18 cellular contexts compared by ENCODE assay signal in genomic region chr6:42177514-42178364, GRCh38. TPM values are rescaled to one million over a fixed set of nuclear protein-coding genes. Genes with fewer than 3 reads are reported as not detected.
DNase-seq lines count a peak whose midpoint lies in the region; ATAC-seq and TF ChIP-seq lines count a peak whose summit lies in the region.
"Had no signal": no experiment of that assay in that cellular context is flagged by ENCODE, and none has a peak within 500 bp of the region (broad histone marks: within the 10 kb centered on the region; RNA-seq: fewer than 3 reads in every experiment).

No MANE protein-coding gene starts in this region.

- in situ Hi-C loops in KBM-7 (cut with MboI; ENCODE audit: low pct_unique_long_range_greater_than_20kb, low sequenced_read_pairs) = no loop called here

- CTCF ChIA-PET in activated CD4-positive, alpha-beta memory T cell treated with anti-CD3 and anti-CD28 coated beads for 36 hours (lab: Charles Lee) = interaction anchor here (0.9 to 1.6 kb wide), 4 partner anchors 8 to 369 kb away, joined by 3 read pairs; no protein-coding TSS in a partner anchor
- CTCF ChIA-PET in activated CD4-positive, alpha-beta memory T cell treated with anti-CD3 and anti-CD28 coated beads, Interleukin-2, amount 10 ng/mL, durations not matched to agents 7 days and 5 days (lab: Charles Lee) = interaction anchor here (1.0 to 1.1 kb wide), 2 partner anchors 73 to 370 kb away, joined by 3 read pairs; no protein-coding TSS in a partner anchor

- H3K4me1 ChIP-seq in gastroesophageal sphincter = peaks cover 0 to 4% (median 0%) of the 10 kb centered on the region in 3 donors

- intact Hi-C loops in activated CD4-positive, alpha-beta memory T cell treated with anti-CD3 and anti-CD28 coated beads for 36 hours (cut with micrococcal nuclease) = no loop called here
- intact Hi-C loops in activated T-helper 1 cell treated with anti-CD3 and anti-CD28 coated beads, Interleukin-12 subunit alpha, Interleukin-12 subunit beta, Interleukin-2, Interleukin-4 antibody, amounts not matched to agents 30 ng/mL and 10 ng/mL and 1 ng/mL, durations not matched to agents 14 hours and 24 hours and 36 hours (cut with micrococcal nuclease) = no loop called here

- no peak for ATAC-seq in gastroesophageal sphincter
- ATAC-seq: A549; stimulated activated effector memory CD8-positive, alpha-beta T cell treated with anti-CD3 and anti-CD28 coated beads, Interleukin-12 subunit alpha, Interleukin-12 subunit beta, amount 100 ng/mL, for 72 hours had no signal

- H3K9me3 ChIP-seq in iPS-18c (ENCODE audit: control insufficient read depth, insufficient read depth, low read length) (no peaks in the 10 kb centered on the region), gastroesophageal sphincter (no peaks in the 10 kb centered on the region)
- H3K9me3 ChIP-seq: A549, heart left ventricle, spleen had no signal

- no peak for TF ChIP-seq CTCF in gastroesophageal sphincter (IDR thresholded peaks at IDR 0.05)

- H3K4me3 Mint-ChIP-seq in activated CD4-positive, alpha-beta memory T cell treated with anti-CD3 and anti-CD28 coated beads for 36 hours = no peak overlapping the region
- no peak overlapping the region for H3K4me3 Mint-ChIP-seq in activated CD4-positive, alpha-beta memory T cell treated with anti-CD3 and anti-CD28 coated beads, Interleukin-2, amount 10 ng/mL, durations not matched to agents 7 days and 5 days
- H3K4me3 Mint-ChIP-seq in activated naive CD8-positive, alpha-beta T cell treated with anti-CD3 and anti-CD28 coated beads for 36 hours = peak overlapping the region; percentile 15
- H3K4me3 Mint-ChIP-seq in activated T-helper 1 cell treated with anti-CD3 and anti-CD28 coated beads, Interleukin-12 subunit alpha, Interleukin-12 subunit beta, Interleukin-2, Interleukin-4 antibody, amounts not matched to agents 30 ng/mL and 10 ng/mL and 1 ng/mL, durations not matched to agents 14 hours and 24 hours and 36 hours = no peak overlapping the region
- H3K4me3 Mint-ChIP-seq: dendritic cell treated with granulocyte-macrophage colony-stimulating factor and Interleukin-4, amounts not matched to agents 40 ng/mL and 50 ng/mL, for 4 days; stimulated activated effector memory CD8-positive, alpha-beta T cell treated with anti-CD3 and anti-CD28 coated beads, Interleukin-12 subunit alpha, Interleukin-12 subunit beta, amount 100 ng/mL, for 72 hours had no signal

- no peak for TF ChIP-seq POLR2A in gastroesophageal sphincter (IDR thresholded peaks at IDR 0.05)

- H3K27ac ChIP-seq in gastroesophageal sphincter = no peak overlapping the region
- H3K27ac ChIP-seq: A549, heart left ventricle, spleen had no signal

- no peaks in the 10 kb centered on the region for H3K36me3 Mint-ChIP-seq in activated CD4-positive, alpha-beta memory T cell treated with anti-CD3 and anti-CD28 coated beads for 36 hours
- H3K36me3 Mint-ChIP-seq in activated CD4-positive, alpha-beta memory T cell treated with anti-CD3 and anti-CD28 coated beads, Interleukin-2, amount 10 ng/mL, durations not matched to agents 7 days and 5 days (ENCODE audit: low read depth) = no peaks in the 10 kb centered on the region
- H3K36me3 Mint-ChIP-seq in activated naive CD8-positive, alpha-beta T cell treated with anti-CD3 and anti-CD28 coated beads for 36 hours = no peaks in the 10 kb centered on the region
- H3K36me3 Mint-ChIP-seq in activated T-helper 1 cell treated with anti-CD3 and anti-CD28 coated beads, Interleukin-12 subunit alpha, Interleukin-12 subunit beta, Interleukin-2, Interleukin-4 antibody, amounts not matched to agents 30 ng/mL and 10 ng/mL and 1 ng/mL, durations not matched to agents 14 hours and 24 hours and 36 hours (ENCODE audit: low read depth) = no peaks in the 10 kb centered on the region
- H3K36me3 Mint-ChIP-seq: stimulated activated effector memory CD8-positive, alpha-beta T cell treated with anti-CD3 and anti-CD28 coated beads, Interleukin-12 subunit alpha, Interleukin-12 subunit beta, amount 100 ng/mL, for 72 hours had no signal

- 14% methylated on average over 13 of the region's 27 CpGs; no CpG with 5 or more reads in 1 of the 2 donors for WGBS in gastroesophageal sphincter (ENCODE audit: low coverage in 1 of 2), 2 donors

- no peaks in the 10 kb centered on the region for H3K36me3 ChIP-seq in gastroesophageal sphincter
- H3K36me3 ChIP-seq: heart left ventricle, spleen had no signal

- peaks cover 2% of the 10 kb centered on the region for H3K27me3 Mint-ChIP-seq in activated CD4-positive, alpha-beta memory T cell treated with anti-CD3 and anti-CD28 coated beads for 36 hours
- H3K27me3 Mint-ChIP-seq in activated CD4-positive, alpha-beta memory T cell treated with anti-CD3 and anti-CD28 coated beads, Interleukin-2, amount 10 ng/mL, durations not matched to agents 7 days and 5 days = no peaks in the 10 kb centered on the region
- peaks cover 21% of the 10 kb centered on the region for H3K27me3 Mint-ChIP-seq in activated naive CD8-positive, alpha-beta T cell treated with anti-CD3 and anti-CD28 coated beads for 36 hours
- peaks cover 3% of the 10 kb centered on the region for H3K27me3 Mint-ChIP-seq in activated T-helper 1 cell treated with anti-CD3 and anti-CD28 coated beads, Interleukin-12 subunit alpha, Interleukin-12 subunit beta, Interleukin-2, Interleukin-4 antibody, amounts not matched to agents 30 ng/mL and 10 ng/mL and 1 ng/mL, durations not matched to agents 14 hours and 24 hours and 36 hours (ENCODE audit: insufficient read depth)

- H3K4me3 ChIP-seq in iPS-18c (ENCODE audit: insufficient read depth, low read depth, low read length) (peak overlapping the region; percentile 73), gastroesophageal sphincter (no peak overlapping the region)
- H3K4me3 ChIP-seq: A549, heart left ventricle had no signal

- no peak overlapping the region for H3K27ac Mint-ChIP-seq in activated CD4-positive, alpha-beta memory T cell treated with anti-CD3 and anti-CD28 coated beads for 36 hours
- no peak overlapping the region for H3K27ac Mint-ChIP-seq in activated CD4-positive, alpha-beta memory T cell treated with anti-CD3 and anti-CD28 coated beads, Interleukin-2, amount 10 ng/mL, durations not matched to agents 7 days and 5 days
- H3K27ac Mint-ChIP-seq in activated naive CD8-positive, alpha-beta T cell treated with anti-CD3 and anti-CD28 coated beads for 36 hours = no peak overlapping the region
- no peak overlapping the region for H3K27ac Mint-ChIP-seq in activated T-helper 1 cell treated with anti-CD3 and anti-CD28 coated beads, Interleukin-12 subunit alpha, Interleukin-12 subunit beta, Interleukin-2, Interleukin-4 antibody, amounts not matched to agents 30 ng/mL and 10 ng/mL and 1 ng/mL, durations not matched to agents 14 hours and 24 hours and 36 hours
- H3K27ac Mint-ChIP-seq: dendritic cell treated with granulocyte-macrophage colony-stimulating factor and Interleukin-4, amounts not matched to agents 40 ng/mL and 50 ng/mL, for 4 days; stimulated activated effector memory CD8-positive, alpha-beta T cell treated with anti-CD3 and anti-CD28 coated beads, Interleukin-12 subunit alpha, Interleukin-12 subunit beta, amount 100 ng/mL, for 72 hours had no signal

- DNase-seq in activated CD4-positive, alpha-beta memory T cell treated with anti-CD3 and anti-CD28 coated beads for 36 hours = peak; percentile 22
- no peak for DNase-seq in activated CD4-positive, alpha-beta memory T cell treated with anti-CD3 and anti-CD28 coated beads, Interleukin-2, amount 10 ng/mL, durations not matched to agents 7 days and 5 days
- DNase-seq in activated naive CD8-positive, alpha-beta T cell treated with anti-CD3 and anti-CD28 coated beads for 36 hours = peak; percentile 27
- peak; percentile 23 to 32 for DNase-seq in stimulated activated CD4-positive, alpha-beta T cell treated with anti-CD3 and anti-CD28 coated beads, Interleukin-2, amount 100 ng/mL, for 24 hours
- no peak for DNase-seq in KBM-7
- no peak for DNase-seq in activated T-helper 1 cell treated with anti-CD3 and anti-CD28 coated beads, Interleukin-12 subunit alpha, Interleukin-12 subunit beta, Interleukin-2, Interleukin-4 antibody, amounts not matched to agents 30 ng/mL and 10 ng/mL and 1 ng/mL, durations not matched to agents 14 hours and 24 hours and 36 hours (ENCODE audit: low spot score)
- DNase-seq: DMS53, NCI-H1417, spleen, T-helper 2 cell had no signal

- H3K4me1 Mint-ChIP-seq in activated CD4-positive, alpha-beta memory T cell treated with anti-CD3 and anti-CD28 coated beads for 36 hours (ENCODE audit: low read depth) = peaks cover 5% of the 10 kb centered on the region
- no peaks in the 10 kb centered on the region for H3K4me1 Mint-ChIP-seq in activated CD4-positive, alpha-beta memory T cell treated with anti-CD3 and anti-CD28 coated beads, Interleukin-2, amount 10 ng/mL, durations not matched to agents 7 days and 5 days
- H3K4me1 Mint-ChIP-seq in activated naive CD8-positive, alpha-beta T cell treated with anti-CD3 and anti-CD28 coated beads for 36 hours = peaks cover 10% of the 10 kb centered on the region
- H3K4me1 Mint-ChIP-seq in activated T-helper 1 cell treated with anti-CD3 and anti-CD28 coated beads, Interleukin-12 subunit alpha, Interleukin-12 subunit beta, Interleukin-2, Interleukin-4 antibody, amounts not matched to agents 30 ng/mL and 10 ng/mL and 1 ng/mL, durations not matched to agents 14 hours and 24 hours and 36 hours (ENCODE audit: low read depth) = peaks cover 8% of the 10 kb centered on the region

- TF ChIP-seq EP300 in gastroesophageal sphincter (IDR thresholded peaks at IDR 0.05) = no peak

- no peaks in the 10 kb centered on the region for H3K9me3 Mint-ChIP-seq in activated CD4-positive, alpha-beta memory T cell treated with anti-CD3 and anti-CD28 coated beads for 36 hours
- no peaks in the 10 kb centered on the region for H3K9me3 Mint-ChIP-seq in activated CD4-positive, alpha-beta memory T cell treated with anti-CD3 and anti-CD28 coated beads, Interleukin-2, amount 10 ng/mL, durations not matched to agents 7 days and 5 days
- H3K9me3 Mint-ChIP-seq in activated naive CD8-positive, alpha-beta T cell treated with anti-CD3 and anti-CD28 coated beads for 36 hours = no peaks in the 10 kb centered on the region
- H3K9me3 Mint-ChIP-seq in activated T-helper 1 cell treated with anti-CD3 and anti-CD28 coated beads, Interleukin-12 subunit alpha, Interleukin-12 subunit beta, Interleukin-2, Interleukin-4 antibody, amounts not matched to agents 30 ng/mL and 10 ng/mL and 1 ng/mL, durations not matched to agents 14 hours and 24 hours and 36 hours = no peaks in the 10 kb centered on the region
- H3K9me3 Mint-ChIP-seq: dendritic cell treated with granulocyte-macrophage colony-stimulating factor and Interleukin-4, amounts not matched to agents 40 ng/mL and 50 ng/mL, for 4 days; stimulated activated effector memory CD8-positive, alpha-beta T cell treated with anti-CD3 and anti-CD28 coated beads, Interleukin-12 subunit alpha, Interleukin-12 subunit beta, amount 100 ng/mL, for 72 hours had no signal

- H3K27me3 ChIP-seq in gastroesophageal sphincter = peaks cover 23% of the 10 kb centered on the region

- POLR2A ChIA-PET in activated CD4-positive, alpha-beta memory T cell treated with anti-CD3 and anti-CD28 coated beads for 36 hours (lab: Charles Lee) = no interaction called here
- POLR2A ChIA-PET in activated CD4-positive, alpha-beta memory T cell treated with anti-CD3 and anti-CD28 coated beads, Interleukin-2, amount 10 ng/mL, durations not matched to agents 7 days and 5 days (lab: Charles Lee) = no interaction called here

RNA-seq across cellular contexts. Expression of gene GUCA1A, which starts 4.6 kb away (rescaled TPM):
- not detected for total RNA-seq in activated CD4-positive, alpha-beta memory T cell treated with anti-CD3 and anti-CD28 coated beads for 36 hours
- not detected for total RNA-seq in activated CD4-positive, alpha-beta memory T cell treated with anti-CD3 and anti-CD28 coated beads, Interleukin-2, amount 10 ng/mL, durations not matched to agents 7 days and 5 days
- total RNA-seq in activated naive CD8-positive, alpha-beta T cell treated with anti-CD3 and anti-CD28 coated beads for 36 hours = under 1 TPM in 1 of 2 experiments, not detected in 1; 0.14 TPM
- total RNA-seq in gastroesophageal sphincter = under 1 TPM in 1 of 4 donors, not detected in 3; 0.46 TPM
- total RNA-seq in activated T-helper 1 cell treated with anti-CD3 and anti-CD28 coated beads, Interleukin-12 subunit alpha, Interleukin-12 subunit beta, Interleukin-2, Interleukin-4 antibody, amounts not matched to agents 30 ng/mL and 10 ng/mL and 1 ng/mL, durations not matched to agents 14 hours and 24 hours and 36 hours = not detected in 2 replicates
- total RNA-seq: HT-29, mononuclear cell, spleen had no signal

RNA-seq across cellular contexts. Expression of gene GUCA1B, which starts 17.0 kb away (rescaled TPM):
- total RNA-seq in activated CD4-positive, alpha-beta memory T cell treated with anti-CD3 and anti-CD28 coated beads for 36 hours = 1 to 10 TPM; 1.9 to 2.3 TPM
- 1 to 10 TPM in 1 of 2 experiments, under 1 TPM in 1; 0.65 to 1.2 TPM for total RNA-seq in activated CD4-positive, alpha-beta memory T cell treated with anti-CD3 and anti-CD28 coated beads, Interleukin-2, amount 10 ng/mL, durations not matched to agents 7 days and 5 days
- total RNA-seq in activated naive CD8-positive, alpha-beta T cell treated with anti-CD3 and anti-CD28 coated beads for 36 hours = 1 to 10 TPM; 1.3 to 1.4 TPM
- total RNA-seq in gastroesophageal sphincter = 1 to 10 TPM in 1 of 4 donors, under 1 TPM in 2, not detected in 1; 0.62 to 1.8 (median 0.81) TPM
- 1.0 and 1.1 TPM in 2 replicates for total RNA-seq in activated T-helper 1 cell treated with anti-CD3 and anti-CD28 coated beads, Interleukin-12 subunit alpha, Interleukin-12 subunit beta, Interleukin-2, Interleukin-4 antibody, amounts not matched to agents 30 ng/mL and 10 ng/mL and 1 ng/mL, durations not matched to agents 14 hours and 24 hours and 36 hours
- total RNA-seq: HT-29 had no signal

RNA-seq across cellular contexts. Expression of gene C6orf132, which starts 35.3 kb away (rescaled TPM):
- total RNA-seq in activated CD4-positive, alpha-beta memory T cell treated with anti-CD3 and anti-CD28 coated beads for 36 hours = under 1 TPM; 0.22 to 0.29 TPM
- under 1 TPM; 0.05 to 0.10 TPM for total RNA-seq in activated CD4-positive, alpha-beta memory T cell treated with anti-CD3 and anti-CD28 coated beads, Interleukin-2, amount 10 ng/mL, durations not matched to agents 7 days and 5 days
- total RNA-seq in activated naive CD8-positive, alpha-beta T cell treated with anti-CD3 and anti-CD28 coated beads for 36 hours = under 1 TPM; 0.18 to 0.19 TPM
- 10 to 100 TPM in 1 of 4 donors, 1 to 10 TPM in 2, under 1 TPM in 1; 0.93 to 12.1 (median 1.4) TPM for total RNA-seq in gastroesophageal sphincter
- total RNA-seq in activated T-helper 1 cell treated with anti-CD3 and anti-CD28 coated beads, Interleukin-12 subunit alpha, Interleukin-12 subunit beta, Interleukin-2, Interleukin-4 antibody, amounts not matched to agents 30 ng/mL and 10 ng/mL and 1 ng/mL, durations not matched to agents 14 hours and 24 hours and 36 hours = 0.18 and 0.20 TPM in 2 replicates
- total RNA-seq: mononuclear cell had no signal

RNA-seq across cellular contexts. Expression of gene MRPS10, which starts 39.9 kb away (rescaled TPM):
- total RNA-seq in activated CD4-positive, alpha-beta memory T cell treated with anti-CD3 and anti-CD28 coated beads for 36 hours = 10 to 100 TPM; 38.6 to 40.3 TPM
- 10 to 100 TPM; 28.4 to 32.8 TPM for total RNA-seq in activated CD4-positive, alpha-beta memory T cell treated with anti-CD3 and anti-CD28 coated beads, Interleukin-2, amount 10 ng/mL, durations not matched to agents 7 days and 5 days
- total RNA-seq in activated naive CD8-positive, alpha-beta T cell treated with anti-CD3 and anti-CD28 coated beads for 36 hours = 10 to 100 TPM; 50.7 to 51.2 TPM
- total RNA-seq in gastroesophageal sphincter = 10 to 100 TPM; 29.2 to 45.1 (median 34.8) TPM
- 48.8 and 49.7 TPM in 2 replicates for total RNA-seq in activated T-helper 1 cell treated with anti-CD3 and anti-CD28 coated beads, Interleukin-12 subunit alpha, Interleukin-12 subunit beta, Interleukin-2, Interleukin-4 antibody, amounts not matched to agents 30 ng/mL and 10 ng/mL and 1 ng/mL, durations not matched to agents 14 hours and 24 hours and 36 hours

Comparison
In these comparisons a context has a peak if more than half of its experiments do, and no peak if none do; other contexts are left out.
1. DNase-seq: peak in activated CD4-positive, alpha-beta memory T cell treated with anti-CD3 and anti-CD28 coated beads for 36 hours (single experiment), activated naive CD8-positive, alpha-beta T cell treated with anti-CD3 and anti-CD28 coated beads for 36 hours (single experiment) and stimulated activated CD4-positive, alpha-beta T cell treated with anti-CD3 and anti-CD28 coated beads, Interleukin-2, amount 100 ng/mL, for 24 hours (2 of 2); none in activated CD4-positive, alpha-beta memory T cell treated with anti-CD3 and anti-CD28 coated beads, Interleukin-2, amount 10 ng/mL, durations not matched to agents 7 days and 5 days (single experiment), KBM-7 (single experiment) and activated T-helper 1 cell treated with anti-CD3 and anti-CD28 coated beads, Interleukin-12 subunit alpha, Interleukin-12 subunit beta, Interleukin-2, Interleukin-4 antibody, amounts not matched to agents 30 ng/mL and 10 ng/mL and 1 ng/mL, durations not matched to agents 14 hours and 24 hours and 36 hours (single experiment).